Comparison of ENCODE assay signal across 14 cellular contexts in genomic region chr21:32132911-32133310, GRCh38.
DNase-seq lines count a peak whose midpoint lies in the region; TF ChIP-seq lines count a peak whose summit lies in the region.
"Had no signal": no experiment of that assay in that cellular context is flagged by ENCODE, and none has a peak within 500 bp of the region (broad histone marks: within the 10 kb centered on the region; RNA-seq: fewer than 3 reads in every experiment).

No MANE protein-coding gene starts in this region.

- H3K27me3 Mint-ChIP-seq in nephron (ENCODE audit: low read depth), result peaks cover 17% of the 10 kb centered on the region

- peaks cover 46% of the 10 kb centered on the region for H3K4me1 Mint-ChIP-seq in nephron
- H3K4me1 Mint-ChIP-seq: CD8-positive, alpha-beta memory T cell had no signal

- no peak for TF ChIP-seq CTCF in nephron (IDR thresholded peaks at IDR 0.05; ENCODE audit: unreplicated experiment in 3 of 3)

- H3K27ac Mint-ChIP-seq in nephron, result peak overlapping the region; percentile 23 to 54 (median 42)
- H3K27ac Mint-ChIP-seq: CD8-positive, alpha-beta memory T cell; IgD-negative memory B cell had no signal

- H3K36me3 Mint-ChIP-seq in nephron (ENCODE audit: low read depth), result peaks cover 4% of the 10 kb centered on the region

- no peak overlapping the region for H3K4me3 Mint-ChIP-seq in nephron
- H3K4me3 Mint-ChIP-seq: CD8-positive, alpha-beta memory T cell; IgD-negative memory B cell had no signal

- peak; percentile 26 for DNase-seq in DMS153 (lab: John Stamatoyannopoulos, UW)
- DNase-seq in DMS153 treated with DMSO at 0.1 percent for 48 hours (lab: John Stamatoyannopoulos, UW; ENCODE audit: unreplicated experiment), result no peak
- peak; percentile 69 for DNase-seq in H4 (ENCODE audit: low spot score)
- peak; percentile 17 for DNase-seq in NCI-H774 (lab: John Stamatoyannopoulos, UW)
- DNase-seq in kidney glomerular epithelial cell (lab: John Stamatoyannopoulos, UW), result no peak
- no peak for DNase-seq in NK-92 treated with Interleukin-12 subunit alpha and Interleukin-12 subunit beta, amount 100 ng/mL, for 24 hours (lab: John Stamatoyannopoulos, UW)
- DNase-seq in HuH-7 (ENCODE audit: low spot score), result no peak
- DNase-seq: AML-193; CD8-positive, alpha-beta memory T cell; DMS79; GM23248; H7 had no signal

- H3K9me3 Mint-ChIP-seq in nephron, result peaks cover 12% of the 10 kb centered on the region

Comparison
In these comparisons a context has a peak if more than half of its experiments do, and no peak if none do; other contexts are left out.
1. DNase-seq: peak in DMS153 (single experiment), H4 (single experiment) and NCI-H774 (single experiment); none in DMS153 treated with DMSO at 0.1 percent for 48 hours (single experiment), kidney glomerular epithelial cell (single experiment), NK-92 treated with Interleukin-12 subunit alpha and Interleukin-12 subunit beta, amount 100 ng/mL, for 24 hours (single experiment) and HuH-7 (single experiment).